In genomic region chr3:14465425-14465824, GRCh38 we compare ENCODE assay signal across 28 cellular contexts.
"Had no signal": no experiment of that assay in that cellular context is flagged by ENCODE, and none has a peak within 500 bp of the region (broad histone marks: within the 10 kb centered on the region; RNA-seq: fewer than 3 reads in every experiment).

No MANE protein-coding gene starts in this region.

- H3K27me3 Mint-ChIP-seq: activated CD4-positive, alpha-beta T cell treated with anti-CD3 and anti-CD28 coated beads, Interleukin-2, amount 10 ng/mL, durations not matched to agents 24 days and 14 days; activated CD8-positive, alpha-beta T cell treated with anti-CD3 and anti-CD28 coated beads for 36 hours; activated naive CD4-positive, alpha-beta T cell treated with anti-CD3 and anti-CD28 coated beads, Interleukin-2, amount 10 ng/mL, durations not matched to agents 7 days and 5 days had no signal

- H3K4me3 Mint-ChIP-seq: activated CD4-positive, alpha-beta T cell treated with anti-CD3 and anti-CD28 coated beads, Interleukin-2, amount 10 ng/mL, durations not matched to agents 24 days and 14 days; activated CD8-positive, alpha-beta T cell treated with anti-CD3 and anti-CD28 coated beads for 36 hours; activated naive CD4-positive, alpha-beta T cell treated with anti-CD3 and anti-CD28 coated beads, Interleukin-2, amount 10 ng/mL, durations not matched to agents 7 days and 5 days; activated T-helper 1 cell treated with anti-CD3 and anti-CD28 coated beads, Interleukin-12 subunit alpha, Interleukin-12 subunit beta, Interleukin-2, Interleukin-4 antibody, amounts not matched to agents 30 ng/mL and 10 ng/mL and 1 ng/mL, durations not matched to agents 14 hours and 24 hours and 36 hours; brain; T-helper 1 cell treated with Interleukin-12 subunit alpha and Interleukin-12 subunit beta and Interleukin-4 antibody, amounts not matched to agents 30 μg/mL and 1 μg/mL, for 36 hours; T-helper 2 cell treated with Interferon-gamma antibody and Interleukin-4, amounts not matched to agents 5 μg/mL and 100 μg/mL, for 36 hours had no signal

- H3K27ac Mint-ChIP-seq: activated CD4-positive, alpha-beta T cell treated with anti-CD3 and anti-CD28 coated beads, Interleukin-2, amount 10 ng/mL, durations not matched to agents 24 days and 14 days; activated CD8-positive, alpha-beta T cell treated with anti-CD3 and anti-CD28 coated beads for 36 hours; activated naive CD4-positive, alpha-beta T cell treated with anti-CD3 and anti-CD28 coated beads, Interleukin-2, amount 10 ng/mL, durations not matched to agents 7 days and 5 days; activated T-helper 1 cell treated with anti-CD3 and anti-CD28 coated beads, Interleukin-12 subunit alpha, Interleukin-12 subunit beta, Interleukin-2, Interleukin-4 antibody, amounts not matched to agents 30 ng/mL and 10 ng/mL and 1 ng/mL, durations not matched to agents 14 hours and 24 hours and 36 hours; brain; T-helper 1 cell treated with Interleukin-12 subunit alpha and Interleukin-12 subunit beta and Interleukin-4 antibody, amounts not matched to agents 30 μg/mL and 1 μg/mL, for 36 hours; T-helper 2 cell treated with Interferon-gamma antibody and Interleukin-4, amounts not matched to agents 5 μg/mL and 100 μg/mL, for 36 hours had no signal

- ATAC-seq: activated CD8-positive, alpha-beta T cell treated with anti-CD3 and anti-CD28 coated beads for 36 hours; PC-3 had no signal

- H3K9me3 Mint-ChIP-seq: activated CD4-positive, alpha-beta T cell treated with anti-CD3 and anti-CD28 coated beads, Interleukin-2, amount 10 ng/mL, durations not matched to agents 24 days and 14 days; activated CD8-positive, alpha-beta T cell treated with anti-CD3 and anti-CD28 coated beads for 36 hours; activated naive CD4-positive, alpha-beta T cell treated with anti-CD3 and anti-CD28 coated beads, Interleukin-2, amount 10 ng/mL, durations not matched to agents 7 days and 5 days; activated T-helper 1 cell treated with anti-CD3 and anti-CD28 coated beads, Interleukin-12 subunit alpha, Interleukin-12 subunit beta, Interleukin-2, Interleukin-4 antibody, amounts not matched to agents 30 ng/mL and 10 ng/mL and 1 ng/mL, durations not matched to agents 14 hours and 24 hours and 36 hours; brain; T-helper 1 cell treated with Interleukin-12 subunit alpha and Interleukin-12 subunit beta and Interleukin-4 antibody, amounts not matched to agents 30 μg/mL and 1 μg/mL, for 36 hours; T-helper 2 cell treated with Interferon-gamma antibody and Interleukin-4, amounts not matched to agents 5 μg/mL and 100 μg/mL, for 36 hours had no signal

- DNase-seq: activated CD4-positive, alpha-beta T cell treated with anti-CD3 and anti-CD28 coated beads, Interleukin-2, amount 10 ng/mL, durations not matched to agents 24 days and 14 days; activated CD4-positive, alpha-beta T cell treated with anti-CD3 and anti-CD28 coated beads, Interleukin-2, amount 50 U/mL, for 4 hours; activated CD8-positive, alpha-beta T cell treated with anti-CD3 and anti-CD28 coated beads for 36 hours; activated effector memory CD4-positive, alpha-beta T cell treated with Interleukin-2 at 50 U/mL for 16 hours; activated naive CD4-positive, alpha-beta T cell treated with anti-CD3 and anti-CD28 coated beads, Interleukin-2, amount 10 ng/mL, durations not matched to agents 7 days and 5 days; activated T-cell treated with anti-CD3 and anti-CD28 coated beads, Interleukin-2, amount 50 U/mL, for 1 hour; anterior cingulate cortex; caudate nucleus; cerebellar nuclear complex; MM.1S; MV-4-11; NCI-H1092; NCI-H1436 treated with DMSO at 0.1 percent for 48 hours; NCI-H1694 treated with DMSO at 0.1 percent for 48 hours; NCI-H2029; NCI-H510A; NCI-H526; NCI-H748 treated with DMSO at 0.1 percent for 48 hours; NK-92 treated with Interleukin-12 subunit alpha and Interleukin-12 subunit beta, amount 100 ng/mL, for 24 hours; PC-3; Peyer's patch; RPMI8226; SHP77 treated with DMSO at 0.1 percent for 48 hours; SK-N-SH had no signal
